1 cellular context compared by ENCODE assay signal in genomic region chr16:31073073-31073822, GRCh38.
TF ChIP-seq lines count a peak whose summit lies in the region.

No MANE protein-coding gene starts in this region.

TF ChIP-seq in GM23338, 12 proteins besides CTCF, POLR2A, EP300 and RAD21 (continued from another document):
- TF ChIP-seq ZNF331 (CRISPR knock-in tag; IDR thresholded peaks at IDR 0.05; ENCODE audit: low read depth) (no peak), STAT1 (IDR thresholded peaks at IDR 0.05; ENCODE audit: unreplicated experiment) (no peak), JUNB (IDR thresholded peaks at IDR 0.05; ENCODE audit: unreplicated experiment) (no peak), ETS1 (IDR thresholded peaks at IDR 0.05) (no peak; the same call in 1 of the 2 replicates), POLR2AphosphoS5 (IDR thresholded peaks at IDR 0.05; ENCODE audit: low read depth) (0 out of 2 replicates have a peak, but pooled peaks have one; percentile 17), ZNF462 (CRISPR knock-in tag; IDR thresholded peaks at IDR 0.05) (no peak), CREB1 (CRISPR knock-in tag; IDR thresholded peaks at IDR 0.05; ENCODE audit: low read depth) (peak; percentile 19; the same call in 1 of the 2 replicates), EZH2 (IDR thresholded peaks at IDR 0.05; ENCODE audit: low read depth, unreplicated experiment) (no peak), EZH2phosphoT487 (IDR thresholded peaks at IDR 0.05; ENCODE audit: unreplicated experiment) (no peak), NANOG (IDR thresholded peaks at IDR 0.05; ENCODE audit: borderline replicate concordance) (no peak), ZNF114 (CRISPR knock-in tag; IDR thresholded peaks at IDR 0.05) (no peak)
